Comparison of ENCODE assay signal across 17 cellular contexts in genomic region chr11:75760710-75761493, GRCh38. TPM values are rescaled to one million over a fixed set of nuclear protein-coding genes. Genes with fewer than 3 reads are reported as not detected.
A peak's percentile ranks its signal among the peaks of the same experiment; 100 is the strongest.
DNase-seq lines count a peak whose midpoint lies in the region; ATAC-seq, FAIRE-seq and TF ChIP-seq lines count a peak whose summit lies in the region.
"Had no signal": no experiment of that assay in that cellular context is flagged by ENCODE, and none has a peak within 500 bp of the region (broad histone marks: within the 10 kb centered on the region; RNA-seq: fewer than 3 reads in every experiment).

No MANE protein-coding gene starts in this region.

- DNase-seq in A549 (ENCODE audit: low read depth in 1 of 2, low spot score in 1 of 2) (no peak), HFFc6 (peak; percentile 46), astrocyte of the hippocampus (ENCODE audit: low read depth, low spot score) (peak; percentile 35), iris pigment epithelial cell (ENCODE audit: low read depth) (peak; percentile 72), NCI-H1105 (lab: John Stamatoyannopoulos, UW) (no peak), NCI-H1436 (lab: John Stamatoyannopoulos, UW) (no peak)
- no peak for DNase-seq in stimulated activated naive CD4-positive, alpha-beta T cell treated with Interleukin-2 at 50 U/mL for 16 hours (lab: John Stamatoyannopoulos, UW)
- DNase-seq: activated naive CD4-positive, alpha-beta T cell; NCI-H146; NCI-H526 treated with DMSO at 0.1 percent for 48 hours; ovary; trophoblast cell had no signal

- H3K9me3 Mint-ChIP-seq in HFFc6 = no peaks in the 10 kb centered on the region
- H3K9me3 Mint-ChIP-seq: mesothelial cell of epicardium had no signal

- H3K27ac Mint-ChIP-seq in HFFc6 = no peak overlapping the region
- H3K27ac Mint-ChIP-seq: mesothelial cell of epicardium had no signal

- no peak for TF ChIP-seq EP300 in A549 (IDR thresholded peaks at IDR 0.05)

- no peak for TF ChIP-seq RAD21 in A549 (conservative IDR thresholded peaks at IDR 0.05 in 1 of 2, IDR thresholded peaks at IDR 0.05 in 1 of 2)

- H3K4me1 ChIP-seq in A549 = peaks cover 15% of the 10 kb centered on the region; the same call in 2 of the 3 replicates

- no peak for TF ChIP-seq POLR2A in A549 (IDR thresholded peaks at IDR 0.05; ENCODE audit: low read length)

- no peak overlapping the region for H3K4me2 ChIP-seq in A549

- no peak overlapping the region for H3K4me3 ChIP-seq in A549
- H3K4me3 ChIP-seq: ovary had no signal

- no peak overlapping the region; a peak in 1 of 6 replicates for H3K27ac ChIP-seq in A549
- H3K27ac ChIP-seq: ovary had no signal

- no peak for FAIRE-seq in A549 (lab: Jason Lieb, UNC)
- FAIRE-seq: D721Med, TTC549 had no signal

- H3K4me3 Mint-ChIP-seq in HFFc6 = no peak overlapping the region
- H3K4me3 Mint-ChIP-seq: mesothelial cell of epicardium had no signal

- CTCF ChIA-PET in A549 (lab: Yijun Ruan, JAX) = interaction anchor here (0.8 to 0.9 kb wide), 2 partner anchors 24 to 55 kb away, joined by 3 to 4 read pairs; no protein-coding TSS in a partner anchor

- no peaks in the 10 kb centered on the region for H3K36me3 Mint-ChIP-seq in HFFc6 (ENCODE audit: low read depth)
- H3K36me3 Mint-ChIP-seq: mesothelial cell of epicardium had no signal

- POLR2A ChIA-PET in A549 (lab: Yijun Ruan, JAX) = no interaction called here

- TF ChIP-seq CTCF in A549 (IDR thresholded peaks at IDR 0.05) (no peak), HFFc6 (IDR thresholded peaks at IDR 0.05) (no peak)

- peaks cover 12% of the 10 kb centered on the region for H3K4me1 Mint-ChIP-seq in HFFc6 (ENCODE audit: low read depth)
- H3K4me1 Mint-ChIP-seq: mesothelial cell of epicardium had no signal

- H3K27me3 Mint-ChIP-seq in HFFc6 (ENCODE audit: insufficient read depth) = peaks cover 24% of the 10 kb centered on the region

- H3K9me3 ChIP-seq in A549 = no peaks in the 10 kb centered on the region
- H3K9me3 ChIP-seq: ovary had no signal

- ATAC-seq in A549 = peak; percentile 38 to 50; a peak in 4 of 6 replicates
- no peak for ATAC-seq in GM18867 (IDR thresholded peaks at IDR 0.05; ENCODE audit: unreplicated experiment)

- 83% methylated on average over 3 of the region's 3 CpGs for WGBS in A549 (ENCODE audit: missing lambda C conversion rate)

TF ChIP-seq in A549, 52 proteins besides CTCF, POLR2A, EP300 and RAD21:
- TF ChIP-seq, protein P1, sequence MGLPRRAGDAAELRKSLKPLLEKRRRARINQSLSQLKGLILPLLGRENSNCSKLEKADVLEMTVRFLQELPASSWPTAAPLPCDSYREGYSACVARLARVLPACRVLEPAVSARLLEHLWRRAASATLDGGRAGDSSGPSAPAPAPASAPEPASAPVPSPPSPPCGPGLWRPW (IDR thresholded peaks at IDR 0.05) = no peak
- TF ChIP-seq HEYL (CRISPR knock-in tag; IDR thresholded peaks at IDR 0.05) = no peak
- TF ChIP-seq RFX5 (IDR thresholded peaks at IDR 0.05) = no peak
- TF ChIP-seq MYC (IDR thresholded peaks at IDR 0.05; ENCODE audit: borderline replicate concordance, low read length) = no peak
- TF ChIP-seq REST (IDR thresholded peaks at IDR 0.05) = no peak
- TF ChIP-seq TP53 (CRISPR knock-in tag; IDR thresholded peaks at IDR 0.05) = no peak
- TF ChIP-seq PBX3 (IDR thresholded peaks at IDR 0.05) = no peak
- no peak for TF ChIP-seq ZC3H11A (IDR thresholded peaks at IDR 0.05)
- no peak for TF ChIP-seq HMGXB4 (CRISPR knock-in tag; IDR thresholded peaks at IDR 0.05; ENCODE audit: borderline replicate concordance)
- TF ChIP-seq CBX2 (IDR thresholded peaks at IDR 0.05; ENCODE audit: borderline replicate concordance, low read depth) = no peak
- TF ChIP-seq CHD4 (IDR thresholded peaks at IDR 0.05; ENCODE audit: borderline replicate concordance) = no peak
- no peak for TF ChIP-seq JUN (IDR thresholded peaks at IDR 0.05)
- no peak for TF ChIP-seq POLR2AphosphoS2 (conservative IDR thresholded peaks at IDR 0.05; ENCODE audit: low read length)
- TF ChIP-seq TFCP2L1 (CRISPR knock-in tag; IDR thresholded peaks at IDR 0.05) = no peak
TF ChIP-seq in A549: peak in this region for 0.

RNA-seq across cellular contexts. Expression of gene DGAT2, which starts 7.7 kb away (rescaled TPM):
- polyA plus RNA-seq in A549 (2011; rRNA removed) (1.6 and 2.7 TPM in 2 replicates), A549 (2017; fragmentation: RNase III; extraction: RNeasy Plus Mini Kit Qiagen cat#74134 plus additional on column Dnase treatment) (1.9 to 3.3 TPM (median 2.3 TPM) in 3 replicates)
- 3.0 and 4.7 TPM in 2 replicates for polyA plus RNA-seq in A549 (2012; cell fraction: cytosol; rRNA removed)
- 2.4 and 3.0 TPM in 2 replicates for polyA plus RNA-seq in A549 (2012; cell fraction: nucleus; rRNA removed)
- 1.4 and 4.5 TPM in 2 replicates for polyA minus RNA-seq in A549 (2011; rRNA and poly(A)+ RNA removed)
- total RNA-seq in HFFc6 (2021; fragmentation: NEBNext Ultra II Directional; extraction: Animal tissue kit (Norgen Biotek cat#: 25700)) = under 1 TPM; 0.23 to 0.55 (median 0.36) TPM

RNA-seq across cellular contexts. Expression of gene MOGAT2, which starts 43.3 kb away (rescaled TPM):
- polyA plus RNA-seq in A549 (2011; rRNA removed) (not detected in 2 replicates), A549 (2017; fragmentation: RNase III; extraction: RNeasy Plus Mini Kit Qiagen cat#74134 plus additional on column Dnase treatment) (not detected in 3 replicates)
- not detected in 2 replicates for polyA plus RNA-seq in A549 (2012; cell fraction: cytosol; rRNA removed)
- polyA plus RNA-seq in A549 (2012; cell fraction: nucleus; rRNA removed) = 0.10 TPM in 1 of 2 replicates, not detected in the other
- polyA minus RNA-seq in A549 (2011; rRNA and poly(A)+ RNA removed) = not detected in 2 replicates
- total RNA-seq in HFFc6 (2021; fragmentation: NEBNext Ultra II Directional; extraction: Animal tissue kit (Norgen Biotek cat#: 25700)) = not detected
- total RNA-seq: mesothelial cell of epicardium had no signal
- polyA plus RNA-seq: AG04450, ovary had no signal

RNA-seq across cellular contexts. Expression of gene UVRAG, which starts 54.1 kb away (rescaled TPM):
- polyA plus RNA-seq in A549 (2011; rRNA removed) (12.4 and 14.1 TPM in 2 replicates), A549 (2017; fragmentation: RNase III; extraction: RNeasy Plus Mini Kit Qiagen cat#74134 plus additional on column Dnase treatment) (6.1 to 6.5 TPM (median 6.4 TPM) in 3 replicates)
- 4.2 and 5.1 TPM in 2 replicates for polyA plus RNA-seq in A549 (2012; cell fraction: cytosol; rRNA removed)
- 5.5 and 7.8 TPM in 2 replicates for polyA plus RNA-seq in A549 (2012; cell fraction: nucleus; rRNA removed)
- 14.8 and 14.9 TPM in 2 replicates for polyA minus RNA-seq in A549 (2011; rRNA and poly(A)+ RNA removed)
- 10 to 100 TPM in 4 of 6 experiments, 1 to 10 TPM in 2; 9.4 to 12.9 (median 10.7) TPM for total RNA-seq in HFFc6 (2021; fragmentation: NEBNext Ultra II Directional; extraction: Animal tissue kit (Norgen Biotek cat#: 25700))

Comparison
In these comparisons a context has a peak if more than half of its experiments do, and no peak if none do; other contexts are left out.
1. DNase-seq: peak in HFFc6 (single experiment), astrocyte of the hippocampus (single experiment) and iris pigment epithelial cell (single experiment); none in A549 (0 of 2), stimulated activated naive CD4-positive, alpha-beta T cell treated with Interleukin-2 at 50 U/mL for 16 hours (single experiment), NCI-H1105 (single experiment) and NCI-H1436 (single experiment).